Comparison of ENCODE assay signal across 1 cellular context in the genomic region with DNA sequence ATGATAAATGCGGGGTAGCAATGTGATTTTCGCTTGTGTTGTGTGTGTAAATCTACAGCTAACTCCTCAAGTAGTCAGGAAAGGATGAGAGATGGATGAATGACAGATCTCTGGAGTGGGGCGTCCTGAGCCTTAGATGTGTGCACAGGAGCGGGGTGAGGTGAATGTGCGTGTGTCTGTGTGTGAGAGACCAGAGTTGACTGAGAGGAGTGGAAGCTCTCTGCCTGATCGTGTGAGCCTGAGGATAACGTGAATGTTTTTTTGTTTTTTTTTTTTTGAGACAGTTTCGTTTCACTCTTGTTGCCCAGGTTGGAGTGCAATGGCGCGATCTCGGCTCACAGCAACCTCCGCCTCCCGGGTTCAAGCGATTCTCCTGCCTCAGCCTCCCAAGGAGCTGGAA.
TF ChIP-seq lines count a peak whose summit lies in the region.

No MANE protein-coding gene starts in this region.

TF ChIP-seq in K562, 482 proteins besides CTCF, POLR2A, EP300 and RAD21 (continued from another document):
- no peak for TF ChIP-seq ZNF780A (CRISPR knock-in tag; IDR thresholded peaks at IDR 0.05)
- no peak for TF ChIP-seq KLF1 (tag; IDR thresholded peaks at IDR 0.05)
- no peak for TF ChIP-seq MCM3 (IDR thresholded peaks at IDR 0.05)
- no peak for TF ChIP-seq NRF1 (conservative IDR thresholded peaks at IDR 0.05 in 1 of 2, IDR thresholded peaks at IDR 0.05 in 1 of 2)
- TF ChIP-seq, protein P1, sequence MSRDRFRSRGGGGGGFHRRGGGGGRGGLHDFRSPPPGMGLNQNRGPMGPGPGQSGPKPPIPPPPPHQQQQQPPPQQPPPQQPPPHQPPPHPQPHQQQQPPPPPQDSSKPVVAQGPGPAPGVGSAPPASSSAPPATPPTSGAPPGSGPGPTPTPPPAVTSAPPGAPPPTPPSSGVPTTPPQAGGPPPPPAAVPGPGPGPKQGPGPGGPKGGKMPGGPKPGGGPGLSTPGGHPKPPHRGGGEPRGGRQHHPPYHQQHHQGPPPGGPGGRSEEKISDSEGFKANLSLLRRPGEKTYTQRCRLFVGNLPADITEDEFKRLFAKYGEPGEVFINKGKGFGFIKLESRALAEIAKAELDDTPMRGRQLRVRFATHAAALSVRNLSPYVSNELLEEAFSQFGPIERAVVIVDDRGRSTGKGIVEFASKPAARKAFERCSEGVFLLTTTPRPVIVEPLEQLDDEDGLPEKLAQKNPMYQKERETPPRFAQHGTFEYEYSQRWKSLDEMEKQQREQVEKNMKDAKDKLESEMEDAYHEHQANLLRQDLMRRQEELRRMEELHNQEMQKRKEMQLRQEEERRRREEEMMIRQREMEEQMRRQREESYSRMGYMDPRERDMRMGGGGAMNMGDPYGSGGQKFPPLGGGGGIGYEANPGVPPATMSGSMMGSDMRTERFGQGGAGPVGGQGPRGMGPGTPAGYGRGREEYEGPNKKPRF (IDR thresholded peaks at IDR 0.05; ENCODE audit: low read depth, low read length): no peak
- no peak for TF ChIP-seq MEF2D (tag; conservative IDR thresholded peaks at IDR 0.05; ENCODE audit: low read depth)
